1 cellular context compared by ENCODE assay signal in the genomic region with DNA sequence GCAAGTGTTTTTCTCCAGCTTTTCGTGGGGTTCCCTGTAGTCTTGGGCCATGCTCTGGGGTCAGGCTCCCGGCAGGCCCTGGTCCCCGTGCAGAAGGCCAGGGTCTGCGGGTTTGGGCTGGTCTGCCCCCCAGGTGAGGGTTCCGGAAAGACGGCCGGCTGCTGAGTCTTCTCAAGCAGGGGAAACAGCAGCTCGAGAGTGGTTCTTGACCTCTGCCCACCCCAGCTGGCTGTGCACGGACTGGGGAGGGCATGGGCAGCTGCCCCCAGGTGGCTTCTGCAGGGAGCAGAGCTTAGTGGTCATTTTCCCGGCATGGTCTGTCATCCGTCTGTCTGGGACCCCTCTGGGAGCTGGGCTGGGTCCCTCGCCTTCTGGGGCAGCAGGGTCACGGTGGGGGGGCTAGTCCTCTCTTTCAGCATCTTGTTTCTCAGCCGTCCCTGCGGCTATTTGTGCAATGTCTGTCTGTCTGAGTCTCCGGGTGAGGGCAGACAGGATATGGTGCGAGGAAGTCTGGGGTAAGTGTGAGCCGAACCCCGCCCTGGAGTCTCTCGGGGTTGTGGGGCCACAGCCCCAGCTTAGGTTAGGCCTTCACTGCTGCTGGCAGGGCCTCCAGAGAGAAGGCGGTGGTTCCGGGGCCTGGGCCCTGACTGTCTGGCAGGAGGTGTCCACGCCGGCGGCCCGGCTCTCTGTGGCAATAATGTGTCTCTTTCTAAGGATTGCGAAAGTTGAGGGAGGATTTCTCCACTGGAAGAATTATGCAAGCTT.
TF ChIP-seq lines count a peak whose summit lies in the region.

No MANE protein-coding gene starts in this region.

TF ChIP-seq in HepG2, 621 proteins besides CTCF, POLR2A, EP300 and RAD21 (continued from another document and continues in another):
- TF ChIP-seq, protein P1, sequence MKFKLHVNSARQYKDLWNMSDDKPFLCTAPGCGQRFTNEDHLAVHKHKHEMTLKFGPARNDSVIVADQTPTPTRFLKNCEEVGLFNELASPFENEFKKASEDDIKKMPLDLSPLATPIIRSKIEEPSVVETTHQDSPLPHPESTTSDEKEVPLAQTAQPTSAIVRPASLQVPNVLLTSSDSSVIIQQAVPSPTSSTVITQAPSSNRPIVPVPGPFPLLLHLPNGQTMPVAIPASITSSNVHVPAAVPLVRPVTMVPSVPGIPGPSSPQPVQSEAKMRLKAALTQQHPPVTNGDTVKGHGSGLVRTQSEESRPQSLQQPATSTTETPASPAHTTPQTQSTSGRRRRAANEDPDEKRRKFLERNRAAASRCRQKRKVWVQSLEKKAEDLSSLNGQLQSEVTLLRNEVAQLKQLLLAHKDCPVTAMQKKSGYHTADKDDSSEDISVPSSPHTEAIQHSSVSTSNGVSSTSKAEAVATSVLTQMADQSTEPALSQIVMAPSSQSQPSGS (CRISPR knock-in tag; IDR thresholded peaks at IDR 0.05): 0 out of 2 replicates have a peak, but pooled peaks have one; percentile 48
- TF ChIP-seq ISL2 (CRISPR knock-in tag; IDR thresholded peaks at IDR 0.05): peak; percentile 78
- TF ChIP-seq, protein P2, sequence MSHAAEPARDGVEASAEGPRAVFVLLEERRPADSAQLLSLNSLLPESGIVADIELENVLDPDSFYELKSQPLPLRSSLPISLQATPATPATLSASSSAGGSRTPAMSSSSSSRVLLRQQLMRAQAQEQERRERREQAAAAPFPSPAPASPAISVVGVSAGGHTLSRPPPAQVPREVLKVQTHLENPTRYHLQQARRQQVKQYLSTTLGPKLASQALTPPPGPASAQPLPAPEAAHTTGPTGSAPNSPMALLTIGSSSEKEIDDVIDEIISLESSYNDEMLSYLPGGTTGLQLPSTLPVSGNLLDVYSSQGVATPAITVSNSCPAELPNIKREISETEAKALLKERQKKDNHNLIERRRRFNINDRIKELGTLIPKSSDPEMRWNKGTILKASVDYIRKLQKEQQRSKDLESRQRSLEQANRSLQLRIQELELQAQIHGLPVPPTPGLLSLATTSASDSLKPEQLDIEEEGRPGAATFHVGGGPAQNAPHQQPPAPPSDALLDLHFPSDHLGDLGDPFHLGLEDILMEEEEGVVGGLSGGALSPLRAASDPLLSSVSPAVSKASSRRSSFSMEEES (CRISPR knock-in tag; IDR thresholded peaks at IDR 0.05): peak; percentile 63; the same call in 1 of the 2 replicates
- TF ChIP-seq LCORL (IDR thresholded peaks at IDR 0.05): no peak
- peak; percentile 83 for TF ChIP-seq LCORL (CRISPR knock-in tag; IDR thresholded peaks at IDR 0.05)
- peak; percentile 48 for TF ChIP-seq HNRNPLL (IDR thresholded peaks at IDR 0.05; ENCODE audit: low read depth, low read length, poor library complexity, severe bottlenecking)
- no peak for TF ChIP-seq KLF12 (CRISPR knock-in tag; IDR thresholded peaks at IDR 0.05; ENCODE audit: borderline replicate concordance)
- TF ChIP-seq YEATS2 (CRISPR knock-in tag; IDR thresholded peaks at IDR 0.05; ENCODE audit: borderline replicate concordance): peak; percentile 54; the same call in 1 of the 2 replicates
- TF ChIP-seq, protein P3, sequence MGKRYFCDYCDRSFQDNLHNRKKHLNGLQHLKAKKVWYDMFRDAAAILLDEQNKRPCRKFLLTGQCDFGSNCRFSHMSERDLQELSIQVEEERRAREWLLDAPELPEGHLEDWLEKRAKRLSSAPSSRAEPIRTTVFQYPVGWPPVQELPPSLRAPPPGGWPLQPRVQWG (CRISPR knock-in tag; IDR thresholded peaks at IDR 0.05; ENCODE audit: borderline replicate concordance, low read depth): no peak
- no peak; the same call in 1 of the 2 replicates for TF ChIP-seq ZNF333 (CRISPR knock-in tag; IDR thresholded peaks at IDR 0.05; ENCODE audit: borderline replicate concordance)
- no peak for TF ChIP-seq ZNF766 (CRISPR knock-in tag; IDR thresholded peaks at IDR 0.05; ENCODE audit: borderline replicate concordance)
- TF ChIP-seq RELA (CRISPR knock-in tag; IDR thresholded peaks at IDR 0.05): no peak
- TF ChIP-seq, protein P4, sequence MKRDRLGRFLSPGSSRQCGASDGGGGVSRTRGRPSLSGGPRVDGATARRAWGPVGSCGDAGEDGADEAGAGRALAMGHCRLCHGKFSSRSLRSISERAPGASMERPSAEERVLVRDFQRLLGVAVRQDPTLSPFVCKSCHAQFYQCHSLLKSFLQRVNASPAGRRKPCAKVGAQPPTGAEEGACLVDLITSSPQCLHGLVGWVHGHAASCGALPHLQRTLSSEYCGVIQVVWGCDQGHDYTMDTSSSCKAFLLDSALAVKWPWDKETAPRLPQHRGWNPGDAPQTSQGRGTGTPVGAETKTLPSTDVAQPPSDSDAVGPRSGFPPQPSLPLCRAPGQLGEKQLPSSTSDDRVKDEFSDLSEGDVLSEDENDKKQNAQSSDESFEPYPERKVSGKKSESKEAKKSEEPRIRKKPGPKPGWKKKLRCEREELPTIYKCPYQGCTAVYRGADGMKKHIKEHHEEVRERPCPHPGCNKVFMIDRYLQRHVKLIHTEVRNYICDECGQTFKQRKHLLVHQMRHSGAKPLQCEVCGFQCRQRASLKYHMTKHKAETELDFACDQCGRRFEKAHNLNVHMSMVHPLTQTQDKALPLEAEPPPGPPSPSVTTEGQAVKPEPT (CRISPR knock-in tag; IDR thresholded peaks at IDR 0.05; ENCODE audit: low read depth): no peak
- TF ChIP-seq ZNF33B (CRISPR knock-in tag; IDR thresholded peaks at IDR 0.05): no peak
- TF ChIP-seq, protein P5, sequence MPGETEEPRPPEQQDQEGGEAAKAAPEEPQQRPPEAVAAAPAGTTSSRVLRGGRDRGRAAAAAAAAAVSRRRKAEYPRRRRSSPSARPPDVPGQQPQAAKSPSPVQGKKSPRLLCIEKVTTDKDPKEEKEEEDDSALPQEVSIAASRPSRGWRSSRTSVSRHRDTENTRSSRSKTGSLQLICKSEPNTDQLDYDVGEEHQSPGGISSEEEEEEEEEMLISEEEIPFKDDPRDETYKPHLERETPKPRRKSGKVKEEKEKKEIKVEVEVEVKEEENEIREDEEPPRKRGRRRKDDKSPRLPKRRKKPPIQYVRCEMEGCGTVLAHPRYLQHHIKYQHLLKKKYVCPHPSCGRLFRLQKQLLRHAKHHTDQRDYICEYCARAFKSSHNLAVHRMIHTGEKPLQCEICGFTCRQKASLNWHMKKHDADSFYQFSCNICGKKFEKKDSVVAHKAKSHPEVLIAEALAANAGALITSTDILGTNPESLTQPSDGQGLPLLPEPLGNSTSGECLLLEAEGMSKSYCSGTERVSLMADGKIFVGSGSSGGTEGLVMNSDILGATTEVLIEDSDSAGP (CRISPR knock-in tag; IDR thresholded peaks at IDR 0.05; ENCODE audit: borderline replicate concordance): peak; percentile 51; the same call in 1 of the 2 replicates
- TF ChIP-seq, protein P6, sequence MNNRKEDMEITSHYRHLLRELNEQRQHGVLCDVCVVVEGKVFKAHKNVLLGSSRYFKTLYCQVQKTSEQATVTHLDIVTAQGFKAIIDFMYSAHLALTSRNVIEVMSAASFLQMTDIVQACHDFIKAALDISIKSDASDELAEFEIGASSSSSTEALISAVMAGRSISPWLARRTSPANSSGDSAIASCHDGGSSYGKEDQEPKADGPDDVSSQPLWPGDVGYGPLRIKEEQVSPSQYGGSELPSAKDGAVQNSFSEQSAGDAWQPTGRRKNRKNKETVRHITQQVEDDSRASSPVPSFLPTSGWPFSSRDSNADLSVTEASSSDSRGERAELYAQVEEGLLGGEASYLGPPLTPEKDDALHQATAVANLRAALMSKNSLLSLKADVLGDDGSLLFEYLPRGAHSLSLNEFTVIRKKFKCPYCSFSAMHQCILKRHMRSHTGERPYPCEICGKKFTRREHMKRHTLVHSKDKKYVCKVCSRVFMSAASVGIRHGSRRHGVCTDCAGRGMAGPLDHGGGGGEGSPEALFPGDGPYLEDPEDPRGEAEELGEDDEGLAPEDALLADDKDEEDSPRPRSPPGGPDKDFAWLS (CRISPR knock-in tag; IDR thresholded peaks at IDR 0.05; ENCODE audit: borderline replicate concordance): peak; percentile 92
- TF ChIP-seq SRSF1 (optimal IDR thresholded peaks at IDR 0.05; ENCODE audit: low read depth, low read length): no peak
- TF ChIP-seq ZNF430 (CRISPR knock-in tag; IDR thresholded peaks at IDR 0.05): no peak
- TF ChIP-seq, protein P7, sequence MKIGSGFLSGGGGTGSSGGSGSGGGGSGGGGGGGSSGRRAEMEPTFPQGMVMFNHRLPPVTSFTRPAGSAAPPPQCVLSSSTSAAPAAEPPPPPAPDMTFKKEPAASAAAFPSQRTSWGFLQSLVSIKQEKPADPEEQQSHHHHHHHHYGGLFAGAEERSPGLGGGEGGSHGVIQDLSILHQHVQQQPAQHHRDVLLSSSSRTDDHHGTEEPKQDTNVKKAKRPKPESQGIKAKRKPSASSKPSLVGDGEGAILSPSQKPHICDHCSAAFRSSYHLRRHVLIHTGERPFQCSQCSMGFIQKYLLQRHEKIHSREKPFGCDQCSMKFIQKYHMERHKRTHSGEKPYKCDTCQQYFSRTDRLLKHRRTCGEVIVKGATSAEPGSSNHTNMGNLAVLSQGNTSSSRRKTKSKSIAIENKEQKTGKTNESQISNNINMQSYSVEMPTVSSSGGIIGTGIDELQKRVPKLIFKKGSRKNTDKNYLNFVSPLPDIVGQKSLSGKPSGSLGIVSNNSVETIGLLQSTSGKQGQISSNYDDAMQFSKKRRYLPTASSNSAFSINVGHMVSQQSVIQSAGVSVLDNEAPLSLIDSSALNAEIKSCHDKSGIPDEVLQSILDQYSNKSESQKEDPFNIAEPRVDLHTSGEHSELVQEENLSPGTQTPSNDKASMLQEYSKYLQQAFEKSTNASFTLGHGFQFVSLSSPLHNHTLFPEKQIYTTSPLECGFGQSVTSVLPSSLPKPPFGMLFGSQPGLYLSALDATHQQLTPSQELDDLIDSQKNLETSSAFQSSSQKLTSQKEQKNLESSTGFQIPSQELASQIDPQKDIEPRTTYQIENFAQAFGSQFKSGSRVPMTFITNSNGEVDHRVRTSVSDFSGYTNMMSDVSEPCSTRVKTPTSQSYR (CRISPR knock-in tag; IDR thresholded peaks at IDR 0.05; ENCODE audit: borderline replicate concordance): peak; percentile 32; the same call in 1 of the 2 replicates
- TF ChIP-seq, protein P8, sequence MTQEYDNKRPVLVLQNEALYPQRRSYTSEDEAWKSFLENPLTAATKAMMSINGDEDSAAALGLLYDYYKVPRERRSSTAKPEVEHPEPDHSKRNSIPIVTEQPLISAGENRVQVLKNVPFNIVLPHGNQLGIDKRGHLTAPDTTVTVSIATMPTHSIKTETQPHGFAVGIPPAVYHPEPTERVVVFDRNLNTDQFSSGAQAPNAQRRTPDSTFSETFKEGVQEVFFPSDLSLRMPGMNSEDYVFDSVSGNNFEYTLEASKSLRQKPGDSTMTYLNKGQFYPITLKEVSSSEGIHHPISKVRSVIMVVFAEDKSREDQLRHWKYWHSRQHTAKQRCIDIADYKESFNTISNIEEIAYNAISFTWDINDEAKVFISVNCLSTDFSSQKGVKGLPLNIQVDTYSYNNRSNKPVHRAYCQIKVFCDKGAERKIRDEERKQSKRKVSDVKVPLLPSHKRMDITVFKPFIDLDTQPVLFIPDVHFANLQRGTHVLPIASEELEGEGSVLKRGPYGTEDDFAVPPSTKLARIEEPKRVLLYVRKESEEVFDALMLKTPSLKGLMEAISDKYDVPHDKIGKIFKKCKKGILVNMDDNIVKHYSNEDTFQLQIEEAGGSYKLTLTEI (CRISPR knock-in tag; conservative IDR thresholded peaks at IDR 0.05): no peak
- no peak for TF ChIP-seq PTBP1 (IDR thresholded peaks at IDR 0.05; ENCODE audit: low read depth, low read length, poor library complexity, severe bottlenecking)
- TF ChIP-seq ZNF891 (CRISPR knock-in tag; IDR thresholded peaks at IDR 0.05): 0 out of 2 replicates have a peak, but pooled peaks have one; percentile 20
- no peak for TF ChIP-seq ZNF484 (CRISPR knock-in tag; IDR thresholded peaks at IDR 0.05; ENCODE audit: borderline replicate concordance, low read depth)
- peak; percentile 71; the same call in 1 of the 2 replicates for TF ChIP-seq CAMTA2 (CRISPR knock-in tag; IDR thresholded peaks at IDR 0.05; ENCODE audit: borderline replicate concordance)
- 0 out of 2 replicates have a peak, but pooled peaks have one; percentile 36 for TF ChIP-seq ZNF225 (CRISPR knock-in tag; IDR thresholded peaks at IDR 0.05)
- TF ChIP-seq, protein P9, sequence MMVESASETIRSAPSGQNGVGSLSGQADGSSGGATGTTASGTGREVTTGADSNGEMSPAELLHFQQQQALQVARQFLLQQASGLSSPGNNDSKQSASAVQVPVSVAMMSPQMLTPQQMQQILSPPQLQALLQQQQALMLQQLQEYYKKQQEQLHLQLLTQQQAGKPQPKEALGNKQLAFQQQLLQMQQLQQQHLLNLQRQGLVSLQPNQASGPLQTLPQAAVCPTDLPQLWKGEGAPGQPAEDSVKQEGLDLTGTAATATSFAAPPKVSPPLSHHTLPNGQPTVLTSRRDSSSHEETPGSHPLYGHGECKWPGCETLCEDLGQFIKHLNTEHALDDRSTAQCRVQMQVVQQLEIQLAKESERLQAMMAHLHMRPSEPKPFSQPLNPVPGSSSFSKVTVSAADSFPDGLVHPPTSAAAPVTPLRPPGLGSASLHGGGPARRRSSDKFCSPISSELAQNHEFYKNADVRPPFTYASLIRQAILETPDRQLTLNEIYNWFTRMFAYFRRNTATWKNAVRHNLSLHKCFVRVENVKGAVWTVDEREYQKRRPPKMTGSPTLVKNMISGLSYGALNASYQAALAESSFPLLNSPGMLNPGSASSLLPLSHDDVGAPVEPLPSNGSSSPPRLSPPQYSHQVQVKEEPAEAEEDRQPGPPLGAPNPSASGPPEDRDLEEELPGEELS (CRISPR knock-in tag; IDR thresholded peaks at IDR 0.05): peak; percentile 69; the same call in 1 of the 2 replicates
- TF ChIP-seq SKI (IDR thresholded peaks at IDR 0.05; ENCODE audit: partially characterized antibody): peak; percentile 98
- TF ChIP-seq HNRNPUL1 (IDR thresholded peaks at IDR 0.05; ENCODE audit: low read depth, low read length): no peak
- 0 out of 2 replicates have a peak, but pooled peaks have one; percentile 61 for TF ChIP-seq NFIC (IDR thresholded peaks at IDR 0.05; ENCODE audit: low read length)
- TF ChIP-seq ZNF501 (CRISPR knock-in tag; IDR thresholded peaks at IDR 0.05): peak; percentile 58; the same call in 1 of the 2 replicates
- no peak for TF ChIP-seq GABPA (IDR thresholded peaks at IDR 0.05; ENCODE audit: low read depth, low read length)
- TF ChIP-seq GABPA (CRISPR knock-in tag; IDR thresholded peaks at IDR 0.05; ENCODE audit: low read depth): peak; percentile 35; the same call in 1 of the 2 replicates
- TF ChIP-seq SMC3 (IDR thresholded peaks at IDR 0.05; ENCODE audit: low read length): peak; percentile 35; the same call in 1 of the 2 replicates
- no peak for TF ChIP-seq ZBTB1 (CRISPR knock-in tag; IDR thresholded peaks at IDR 0.05; ENCODE audit: borderline replicate concordance)
- no peak for TF ChIP-seq FOXA1 (IDR thresholded peaks at IDR 0.05)
- TF ChIP-seq FOXA1 (CRISPR knock-in tag; IDR thresholded peaks at IDR 0.05): no peak
- no peak for TF ChIP-seq GPN1 (CRISPR knock-in tag; IDR thresholded peaks at IDR 0.05; ENCODE audit: borderline replicate concordance)
- TF ChIP-seq BRCA1 (CRISPR knock-in tag; IDR thresholded peaks at IDR 0.05): no peak
- TF ChIP-seq, protein P10, sequence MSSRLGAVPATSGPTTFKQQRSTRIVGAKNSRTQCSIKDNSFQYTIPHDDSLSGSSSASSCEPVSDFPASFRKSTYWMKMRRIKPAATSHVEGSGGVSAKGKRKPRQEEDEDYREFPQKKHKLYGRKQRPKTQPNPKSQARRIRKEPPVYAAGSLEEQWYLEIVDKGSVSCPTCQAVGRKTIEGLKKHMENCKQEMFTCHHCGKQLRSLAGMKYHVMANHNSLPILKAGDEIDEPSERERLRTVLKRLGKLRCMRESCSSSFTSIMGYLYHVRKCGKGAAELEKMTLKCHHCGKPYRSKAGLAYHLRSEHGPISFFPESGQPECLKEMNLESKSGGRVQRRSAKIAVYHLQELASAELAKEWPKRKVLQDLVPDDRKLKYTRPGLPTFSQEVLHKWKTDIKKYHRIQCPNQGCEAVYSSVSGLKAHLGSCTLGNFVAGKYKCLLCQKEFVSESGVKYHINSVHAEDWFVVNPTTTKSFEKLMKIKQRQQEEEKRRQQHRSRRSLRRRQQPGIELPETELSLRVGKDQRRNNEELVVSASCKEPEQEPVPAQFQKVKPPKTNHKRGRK (CRISPR knock-in tag; IDR thresholded peaks at IDR 0.05): no peak
- 0 out of 2 replicates have a peak, but pooled peaks have one; percentile 40 for TF ChIP-seq TBX3 (IDR thresholded peaks at IDR 0.05; ENCODE audit: borderline replicate concordance)
- peak; percentile 77 for TF ChIP-seq YEATS4 (CRISPR knock-in tag; IDR thresholded peaks at IDR 0.05; ENCODE audit: borderline replicate concordance)
